ENCODE assay signal across 9 cellular contexts in the genomic region with DNA sequence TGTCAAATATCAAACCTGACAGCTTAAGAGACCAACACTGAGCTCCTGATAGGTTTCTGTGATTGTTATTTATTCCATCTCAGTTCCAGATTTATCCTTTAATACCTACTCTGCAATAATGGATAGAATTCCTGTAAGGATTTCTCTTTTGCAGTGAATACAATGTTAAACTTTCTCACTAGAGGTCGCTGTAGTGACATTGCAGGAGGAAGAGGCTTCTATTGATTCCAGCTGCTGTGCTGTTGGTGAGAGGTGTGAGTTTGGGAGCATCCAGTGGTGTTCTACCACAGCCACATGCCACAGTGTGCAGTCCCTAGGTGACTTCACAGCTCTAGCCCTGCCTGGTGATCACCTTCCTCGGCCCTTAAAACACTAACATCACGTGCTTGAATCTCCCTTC. TPM values are rescaled to one million over a fixed set of nuclear protein-coding genes. Genes with fewer than 3 reads are reported as not detected.
A peak's percentile ranks its signal among the peaks of the same experiment; 100 is the strongest.
DNase-seq lines count a peak whose midpoint lies in the region; ATAC-seq and TF ChIP-seq lines count a peak whose summit lies in the region.
"Had no signal": no experiment of that assay in that cellular context is flagged by ENCODE, and none has a peak within 500 bp of the region (broad histone marks: within the 10 kb centered on the region; RNA-seq: fewer than 3 reads in every experiment).

No MANE protein-coding gene starts in this region.

- peak; percentile 0 for DNase-seq in NOMO-1 treated with DMSO at 0.1 percent for 48 hours (lab: John Stamatoyannopoulos, UW; ENCODE audit: unreplicated experiment)
- DNase-seq in NOMO-1 (lab: John Stamatoyannopoulos, UW; ENCODE audit: unreplicated experiment in 2 of 2): no peak
- DNase-seq in NCI-H748 treated with DMSO at 0.1 percent for 48 hours (lab: John Stamatoyannopoulos, UW): peak; percentile 9
- DNase-seq in erythroblast (lab: John Stamatoyannopoulos, UW): peak; percentile 21 to 35
- DNase-seq in superior temporal gyrus (ENCODE audit: extremely low spot score): peak; percentile 54
- DNase-seq in sigmoid colon: no peak
- no peak for DNase-seq in HK-2 (ENCODE audit: unreplicated experiment)

- H3K4me1 ChIP-seq in gastroesophageal sphincter: no peaks in the 10 kb centered on the region
- H3K4me1 ChIP-seq in sigmoid colon: no peaks in the 10 kb centered on the region

- H3K9me3 ChIP-seq in gastroesophageal sphincter: no peaks in the 10 kb centered on the region
- H3K9me3 ChIP-seq in sigmoid colon: no peaks in the 10 kb centered on the region

- H3K4me3 ChIP-seq in gastroesophageal sphincter (no peak overlapping the region), sigmoid colon (no peak overlapping the region)

- intact Hi-C loops in sigmoid colon (cut with DNase I): no loop called here

- H3K36me3 ChIP-seq in gastroesophageal sphincter (no peaks in the 10 kb centered on the region), sigmoid colon (no peaks in the 10 kb centered on the region)

- TF ChIP-seq POLR2A in erythroblast (IDR thresholded peaks at IDR 0.05; ENCODE audit: low read length) (no peak), gastroesophageal sphincter (IDR thresholded peaks at IDR 0.05) (no peak), sigmoid colon (IDR thresholded peaks at IDR 0.05) (no peak)

- TF ChIP-seq CTCF in gastroesophageal sphincter (IDR thresholded peaks at IDR 0.05) (peak in 1 of 4 experiments; percentile 42), sigmoid colon (IDR thresholded peaks at IDR 0.05) (peak in 1 of 4 experiments; percentile 46)

- H3K27ac ChIP-seq in gastroesophageal sphincter (no peak overlapping the region), sigmoid colon (no peak overlapping the region)

- H3K27me3 ChIP-seq in gastroesophageal sphincter: no peaks in the 10 kb centered on the region
- H3K27me3 ChIP-seq in sigmoid colon: no peaks in the 10 kb centered on the region

- TF ChIP-seq EP300 in gastroesophageal sphincter (IDR thresholded peaks at IDR 0.05): no peak
- TF ChIP-seq EP300 in sigmoid colon (IDR thresholded peaks at IDR 0.05): no peak

- ATAC-seq in gastroesophageal sphincter: no peak

- 45 to 71% methylated on average over 1 to 3 of the region's 3 CpGs for WGBS in gastroesophageal sphincter (ENCODE audit: low coverage in 1 of 2), 2 donors
- WGBS in sigmoid colon, 2 donors: 52 to 58% methylated on average over 3 of the region's 3 CpGs

RNA-seq across cellular contexts. Expression of gene DCAF8L2, which starts 34.6 kb away (rescaled TPM):
- total RNA-seq in gastroesophageal sphincter (under 1 TPM in 1 of 4 donors, not detected in 3; 0.23 TPM), sigmoid colon (not detected)
- polyA plus RNA-seq in sigmoid colon: not detected
- total RNA-seq: lower leg skin had no signal

Comparison
In these comparisons a context has a peak if more than half of its experiments do, and no peak if none do; other contexts are left out.
1. DNase-seq: peak in NOMO-1 treated with DMSO at 0.1 percent for 48 hours (single experiment), NCI-H748 treated with DMSO at 0.1 percent for 48 hours (single experiment), erythroblast (2 of 2) and superior temporal gyrus (single experiment); none in NOMO-1 (0 of 2), sigmoid colon (single experiment) and HK-2 (single experiment).